11 cellular contexts compared by ENCODE assay signal in the genomic region with DNA sequence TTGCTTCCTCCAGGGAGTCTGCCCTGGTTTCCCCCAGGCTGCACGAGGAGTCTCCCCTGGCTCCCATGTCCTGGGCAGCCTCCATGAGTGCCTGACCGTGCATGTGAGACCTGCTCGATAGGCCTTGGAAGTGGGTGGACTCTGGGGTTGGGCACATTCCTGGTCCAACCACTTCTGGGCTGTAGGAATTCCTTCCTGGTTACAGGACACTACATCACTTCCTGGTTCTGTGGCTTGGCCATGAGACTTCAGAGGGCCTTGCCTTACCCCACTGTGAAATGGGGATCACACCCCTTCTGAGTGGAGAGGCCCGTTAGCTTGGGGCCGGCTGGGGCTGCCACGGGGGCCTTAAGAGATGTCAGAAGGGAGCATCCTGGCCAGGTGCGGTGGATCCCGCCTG. TPM values are rescaled to one million over a fixed set of nuclear protein-coding genes. Genes with fewer than 3 reads are reported as not detected.
A peak's percentile ranks its signal among the peaks of the same experiment; 100 is the strongest.
DNase-seq lines count a peak whose midpoint lies in the region; FAIRE-seq and TF ChIP-seq lines count a peak whose summit lies in the region.
"Had no signal": no experiment of that assay in that cellular context is flagged by ENCODE, and none has a peak within 500 bp of the region (broad histone marks: within the 10 kb centered on the region; RNA-seq: fewer than 3 reads in every experiment).

No MANE protein-coding gene starts in this region.

- H3K27ac ChIP-seq in ovary = no peak overlapping the region
- H3K27ac ChIP-seq: Peyer's patch had no signal

- in situ Hi-C loops in astrocyte of the spinal cord (cut with HindIII; ENCODE audit: low sequenced_read_pairs) = no loop called here

- WGBS in ovary, 3 donors = 67 to 73% (median 67%) methylated on average over 8 of the region's 8 CpGs

- no peaks in the 10 kb centered on the region for H3K9me3 ChIP-seq in ovary
- H3K9me3 ChIP-seq: Peyer's patch had no signal

- H3K27me3 ChIP-seq in ovary = no peaks in the 10 kb centered on the region
- H3K27me3 ChIP-seq: Peyer's patch had no signal

- intact Hi-C loops in ovary (cut with DNase I) = no loop called here

- H3K36me3 ChIP-seq in ovary = no peaks in the 10 kb centered on the region
- H3K36me3 ChIP-seq: Peyer's patch had no signal

- TF ChIP-seq CTCF in astrocyte of the spinal cord (IDR thresholded peaks at IDR 0.05; ENCODE audit: low read depth, low read length) (no peak), ovary (IDR thresholded peaks at IDR 0.05) (no peak)

- DNase-seq in H54 (ENCODE audit: insufficient read length, low spot score) = peak; percentile 92
- DNase-seq in astrocyte of the spinal cord (ENCODE audit: low read depth, low spot score) = peak; percentile 65
- DNase-seq in myocyte (ENCODE audit: low read depth) = peak; percentile 89
- DNase-seq in epidermal melanocyte (ENCODE audit: insufficient read length, low spot score) = no peak
- DNase-seq in ovary = no peak
- no peak for DNase-seq in GF-D8 (lab: John Stamatoyannopoulos, UW)
- DNase-seq: activated B cell treated with CpG ODN at 0.5 μM for 24 hours; activated effector memory CD4-positive, alpha-beta T cell treated with Interleukin-2 at 50 U/mL for 16 hours; COR-L47; naive B cell; Peyer's patch had no signal

- no peak for FAIRE-seq in H54 (lab: Jason Lieb, UNC)

- H3K4me3 ChIP-seq in astrocyte of the spinal cord (ENCODE audit: low read depth, low read length) (no peak overlapping the region), ovary (no peak overlapping the region)
- H3K4me3 ChIP-seq: Peyer's patch had no signal

- peaks cover 5% of the 10 kb centered on the region for H3K4me1 ChIP-seq in ovary (ENCODE audit: insufficient read depth)

- peak; percentile 34; the same call in 1 of the 2 replicates for TF ChIP-seq POLR2A in H54 (IDR thresholded peaks at IDR 0.05; ENCODE audit: low read depth, low read length)
- TF ChIP-seq POLR2A in ovary (IDR thresholded peaks at IDR 0.05) = no peak

- TF ChIP-seq EP300 in ovary (IDR thresholded peaks at IDR 0.05) = no peak

RNA-seq across cellular contexts. Expression of a gene that starts 4.0 kb away (rescaled TPM):
- total RNA-seq in myocyte (7.1 and 12.3 TPM in 2 replicates), ovary (10 to 100 TPM in 2 of 7 donors, 1 to 10 TPM in 5; 3.8 to 18.4 (median 8.7) TPM)
- polyA plus RNA-seq in myocyte (2012) = 7.1 TPM
- polyA plus RNA-seq in ovary = 1 to 10 TPM in 1 of 2 donors, not detected in 1; 8.7 TPM

RNA-seq across cellular contexts. Expression of a gene that starts 7.9 kb away (rescaled TPM):
- total RNA-seq in myocyte (not detected in 2 replicates), ovary (not detected)
- polyA plus RNA-seq in myocyte (2012) = 0.13 TPM
- polyA plus RNA-seq in ovary = not detected
- total RNA-seq: activated B cell treated with CpG ODN at 0.5 μM for 24 hours, Peyer's patch had no signal

RNA-seq across cellular contexts. Expression of a gene that starts 11.0 kb away (rescaled TPM):
- total RNA-seq in myocyte (152 and 196 TPM in 2 replicates), ovary (10 to 100 TPM; 21.8 to 39.2 (median 31.7) TPM)
- polyA plus RNA-seq in myocyte (2012) = 131 TPM
- polyA plus RNA-seq in ovary = 10 to 100 TPM in 1 of 2 donors, 1 to 10 TPM in 1; 1.4 to 39.4 TPM

RNA-seq across cellular contexts. Expression of a gene that starts 12.5 kb away (rescaled TPM):
- total RNA-seq in myocyte (24.7 and 26.4 TPM in 2 replicates), ovary (10 to 100 TPM in 6 of 7 donors, 1 to 10 TPM in 1; 9.2 to 40.4 (median 35.8) TPM)
- polyA plus RNA-seq in myocyte (2012) = 62.1 TPM
- polyA plus RNA-seq in ovary = 10 to 100 TPM in 1 of 2 donors, 1 to 10 TPM in 1; 3.2 to 23.5 TPM

RNA-seq across cellular contexts. Expression of a gene that starts 15.8 kb away (rescaled TPM):
- total RNA-seq in myocyte (1.2 and 2.1 TPM in 2 replicates), ovary (10 to 100 TPM in 6 of 7 donors, 1 to 10 TPM in 1; 5.7 to 29.7 (median 21.1) TPM)
- 23.5 TPM for polyA plus RNA-seq in myocyte (2012)
- polyA plus RNA-seq in ovary = 10 to 100 TPM; 10.1 to 11.4 TPM

Comparison
In these comparisons a context has a peak if more than half of its experiments do, and no peak if none do; other contexts are left out.
1. DNase-seq: peak in H54 (single experiment), astrocyte of the spinal cord (single experiment) and myocyte (single experiment); none in epidermal melanocyte (single experiment), ovary (0 of 5) and GF-D8 (single experiment).